ENCODE assay signal across 8 cellular contexts in the genomic region with DNA sequence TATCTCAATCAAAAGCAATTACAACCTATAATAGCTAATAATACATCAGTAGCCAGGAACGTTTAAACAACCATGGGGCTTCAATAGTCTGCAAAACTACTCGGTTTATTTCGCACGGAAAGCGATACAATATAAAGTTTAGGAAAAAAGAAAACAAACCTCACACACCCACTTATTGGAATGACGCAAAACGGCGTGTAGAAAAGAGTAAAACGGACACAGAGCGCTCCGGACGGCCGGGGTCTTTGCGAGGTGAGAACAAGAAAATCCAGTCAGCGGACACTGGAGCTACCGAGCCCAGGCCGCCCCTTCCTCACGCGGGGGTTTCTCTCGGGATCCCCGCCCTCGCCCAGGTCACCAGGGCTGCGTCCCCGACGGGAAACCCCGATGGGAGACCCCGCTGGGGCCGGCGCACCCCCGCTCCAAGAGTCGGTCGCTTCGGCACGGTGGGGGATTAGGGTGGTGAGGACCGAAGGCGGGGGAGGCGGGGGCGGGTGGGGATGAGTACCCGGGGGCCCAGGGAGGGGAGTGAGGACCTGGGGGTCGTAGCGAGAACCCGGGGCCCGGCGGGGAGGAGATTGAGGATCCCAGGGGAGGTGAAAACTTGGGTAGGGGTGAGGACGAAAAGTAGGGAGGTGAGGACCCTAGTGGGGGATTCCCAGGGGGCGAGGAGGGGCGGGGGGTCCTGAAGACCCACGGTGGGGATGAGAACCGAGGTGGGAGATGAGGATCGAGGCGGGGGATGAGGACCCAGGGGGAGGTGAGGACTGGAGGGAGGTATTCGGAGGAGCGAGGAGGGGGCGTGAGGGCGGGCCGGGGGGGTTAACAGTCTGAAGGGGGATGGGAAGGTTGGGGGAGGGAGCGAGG. TPM values are rescaled to one million over a fixed set of nuclear protein-coding genes. Genes with fewer than 3 reads are reported as not detected.
A peak's percentile ranks its signal among the peaks of the same experiment; 100 is the strongest.
DNase-seq lines count a peak whose midpoint lies in the region; ATAC-seq, FAIRE-seq and TF ChIP-seq lines count a peak whose summit lies in the region.

No MANE protein-coding gene starts in this region.

- no peak for FAIRE-seq in GM12891 (lab: Jason Lieb, UNC)

- TF ChIP-seq EP300 in sigmoid colon (IDR thresholded peaks at IDR 0.05): no peak

- intact Hi-C loops in sigmoid colon (cut with DNase I): loop anchor here (2.0 kb wide), 1 partner anchor 461 kb away; the partner anchor contains the start of gene RNF4

- ATAC-seq in GM19467 (IDR thresholded peaks at IDR 0.05; ENCODE audit: unreplicated experiment) (no peak), HG03442 (IDR thresholded peaks at IDR 0.05; ENCODE audit: unreplicated experiment) (no peak)

- DNase-seq in GM12864 (ENCODE audit: low read depth) (no peak), SK-N-MC (ENCODE audit: low read depth, low spot score) (no peak), fibroblast of villous mesenchyme (ENCODE audit: low read depth) (peak; percentile 30), sigmoid colon (no peak), GM12891 (ENCODE audit: insufficient read length, low spot score) (no peak), SIG-M5 treated with dmso at 0.1 percent for 504 hours (lab: John Stamatoyannopoulos, UW; ENCODE audit: unreplicated experiment) (no peak)

- H3K27me3 ChIP-seq in sigmoid colon: no peaks in the 10 kb centered on the region

- TF ChIP-seq CTCF in GM12864 (IDR thresholded peaks at IDR 0.05; ENCODE audit: low read depth, low read length, missing control alignments) (no peak), fibroblast of villous mesenchyme (IDR thresholded peaks at IDR 0.05; ENCODE audit: insufficient read depth, low read depth, low read length) (no peak), sigmoid colon (IDR thresholded peaks at IDR 0.05) (no peak)

- H3K27ac ChIP-seq in SK-N-MC (no peak overlapping the region), sigmoid colon (peak overlapping the region; percentile 92 to 99 (median 96))

- H3K9me3 ChIP-seq in SK-N-MC (ENCODE audit: low read depth, low read length) (no peaks in the 10 kb centered on the region), sigmoid colon (no peaks in the 10 kb centered on the region)

- 1% methylated on average over 57 of the region's 57 CpGs for WGBS in sigmoid colon, 2 donors

- no peak for TF ChIP-seq POLR2A in sigmoid colon (IDR thresholded peaks at IDR 0.05)
- no peak for TF ChIP-seq POLR2A in GM12891 (IDR thresholded peaks at IDR 0.05; ENCODE audit: low read depth, low read length)

- H3K4me3 ChIP-seq in GM12864 (ENCODE audit: low read depth, low read length): peak overlapping the region; percentile 79
- peak overlapping the region; percentile 99 for H3K4me3 ChIP-seq in SK-N-MC
- peak overlapping the region; percentile 95 for H3K4me3 ChIP-seq in fibroblast of villous mesenchyme (ENCODE audit: low read depth, low read length)
- H3K4me3 ChIP-seq in sigmoid colon: peak overlapping the region; percentile 75 to 99 (median 88)

- H3K36me3 ChIP-seq in SK-N-MC (ENCODE audit: insufficient read depth, low read length) (peaks cover 41% of the 10 kb centered on the region), sigmoid colon (peaks cover 0 to 14% (median 0%) of the 10 kb centered on the region in 4 donors)

- peaks cover 0 to 33% (median 22%) of the 10 kb centered on the region in 4 donors for H3K4me1 ChIP-seq in sigmoid colon

- peak overlapping the region; percentile 99 for H3K9ac ChIP-seq in SK-N-MC (ENCODE audit: insufficient read length)

TF ChIP-seq in GM12891, 5 proteins besides CTCF, POLR2A, EP300 and RAD21:
- TF ChIP-seq POLR2AphosphoS5 (IDR thresholded peaks at IDR 0.05; ENCODE audit: low read depth, low read length): no peak
- TF ChIP-seq PAX5 (IDR thresholded peaks at IDR 0.05; ENCODE audit: insufficient read depth, low read length, severe bottlenecking): no peak
- no peak for TF ChIP-seq SPI1 (IDR thresholded peaks at IDR 0.05; ENCODE audit: low read depth, low read length)
- no peak for TF ChIP-seq POU2F2 (IDR thresholded peaks at IDR 0.05; ENCODE audit: low read depth, low read length)
- no peak for TF ChIP-seq TAF1 (IDR thresholded peaks at IDR 0.05; ENCODE audit: low read depth, low read length)

RNA-seq across cellular contexts. Expression of gene NELFA, which starts 0.7 kb away (rescaled TPM):
- total RNA-seq in fibroblast of villous mesenchyme (17.7 and 18.1 TPM in 2 replicates), sigmoid colon (10 to 100 TPM; 14.3 to 19.3 (median 17.1) TPM)
- 10 to 100 TPM; 13.8 to 27.4 (median 15.3) TPM for polyA plus RNA-seq in sigmoid colon
- 18.5 TPM for polyA plus RNA-seq in GM12891 (2012; ENCODE audit: low read depth, missing spikeins)

RNA-seq across cellular contexts. Expression of gene NAT8L, which starts 51.1 kb away (rescaled TPM):
- total RNA-seq in fibroblast of villous mesenchyme: under 0.01 TPM in 2 replicates
- total RNA-seq in sigmoid colon: under 1 TPM in 3 of 4 donors, not detected in 1; 0.27 to 0.36 (median 0.28) TPM
- 1 to 10 TPM in 1 of 3 donors, under 1 TPM in 1, not detected in 1; under 0.01 to 2.4 TPM for polyA plus RNA-seq in sigmoid colon
- 0.09 TPM for polyA plus RNA-seq in GM12891 (2012; ENCODE audit: low read depth, missing spikeins)
